In genomic region chr11:32438883-32439487, GRCh38 we compare ENCODE assay signal across 1 cellular context.
TF ChIP-seq lines count a peak whose summit lies in the region.

No MANE protein-coding gene starts in this region.

TF ChIP-seq in SK-N-SH, 30 proteins besides CTCF, POLR2A, EP300 and RAD21 (continued from another document):
- TF ChIP-seq, protein P1, sequence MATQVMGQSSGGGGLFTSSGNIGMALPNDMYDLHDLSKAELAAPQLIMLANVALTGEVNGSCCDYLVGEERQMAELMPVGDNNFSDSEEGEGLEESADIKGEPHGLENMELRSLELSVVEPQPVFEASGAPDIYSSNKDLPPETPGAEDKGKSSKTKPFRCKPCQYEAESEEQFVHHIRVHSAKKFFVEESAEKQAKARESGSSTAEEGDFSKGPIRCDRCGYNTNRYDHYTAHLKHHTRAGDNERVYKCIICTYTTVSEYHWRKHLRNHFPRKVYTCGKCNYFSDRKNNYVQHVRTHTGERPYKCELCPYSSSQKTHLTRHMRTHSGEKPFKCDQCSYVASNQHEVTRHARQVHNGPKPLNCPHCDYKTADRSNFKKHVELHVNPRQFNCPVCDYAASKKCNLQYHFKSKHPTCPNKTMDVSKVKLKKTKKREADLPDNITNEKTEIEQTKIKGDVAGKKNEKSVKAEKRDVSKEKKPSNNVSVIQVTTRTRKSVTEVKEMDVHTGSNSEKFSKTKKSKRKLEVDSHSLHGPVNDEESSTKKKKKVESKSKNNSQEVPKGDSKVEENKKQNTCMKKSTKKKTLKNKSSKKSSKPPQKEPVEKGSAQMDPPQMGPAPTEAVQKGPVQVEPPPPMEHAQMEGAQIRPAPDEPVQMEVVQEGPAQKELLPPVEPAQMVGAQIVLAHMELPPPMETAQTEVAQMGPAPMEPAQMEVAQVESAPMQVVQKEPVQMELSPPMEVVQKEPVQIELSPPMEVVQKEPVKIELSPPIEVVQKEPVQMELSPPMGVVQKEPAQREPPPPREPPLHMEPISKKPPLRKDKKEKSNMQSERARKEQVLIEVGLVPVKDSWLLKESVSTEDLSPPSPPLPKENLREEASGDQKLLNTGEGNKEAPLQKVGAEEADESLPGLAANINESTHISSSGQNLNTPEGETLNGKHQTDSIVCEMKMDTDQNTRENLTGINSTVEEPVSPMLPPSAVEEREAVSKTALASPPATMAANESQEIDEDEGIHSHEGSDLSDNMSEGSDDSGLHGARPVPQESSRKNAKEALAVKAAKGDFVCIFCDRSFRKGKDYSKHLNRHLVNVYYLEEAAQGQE (IDR thresholded peaks at IDR 0.05; ENCODE audit: low read depth, low read length), result no peak
- TF ChIP-seq, protein P2, sequence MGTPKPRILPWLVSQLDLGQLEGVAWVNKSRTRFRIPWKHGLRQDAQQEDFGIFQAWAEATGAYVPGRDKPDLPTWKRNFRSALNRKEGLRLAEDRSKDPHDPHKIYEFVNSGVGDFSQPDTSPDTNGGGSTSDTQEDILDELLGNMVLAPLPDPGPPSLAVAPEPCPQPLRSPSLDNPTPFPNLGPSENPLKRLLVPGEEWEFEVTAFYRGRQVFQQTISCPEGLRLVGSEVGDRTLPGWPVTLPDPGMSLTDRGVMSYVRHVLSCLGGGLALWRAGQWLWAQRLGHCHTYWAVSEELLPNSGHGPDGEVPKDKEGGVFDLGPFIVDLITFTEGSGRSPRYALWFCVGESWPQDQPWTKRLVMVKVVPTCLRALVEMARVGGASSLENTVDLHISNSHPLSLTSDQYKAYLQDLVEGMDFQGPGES (IDR thresholded peaks at IDR 0.05; ENCODE audit: low read depth, low read length), result no peak
- TF ChIP-seq MEF2A (IDR thresholded peaks at IDR 0.05; ENCODE audit: borderline replicate concordance, low read depth), result no peak
- TF ChIP-seq EZH2phosphoT487 (IDR thresholded peaks at IDR 0.05; ENCODE audit: borderline replicate concordance, low read depth), result no peak
